1 cellular context compared by ENCODE assay signal in the genomic region with DNA sequence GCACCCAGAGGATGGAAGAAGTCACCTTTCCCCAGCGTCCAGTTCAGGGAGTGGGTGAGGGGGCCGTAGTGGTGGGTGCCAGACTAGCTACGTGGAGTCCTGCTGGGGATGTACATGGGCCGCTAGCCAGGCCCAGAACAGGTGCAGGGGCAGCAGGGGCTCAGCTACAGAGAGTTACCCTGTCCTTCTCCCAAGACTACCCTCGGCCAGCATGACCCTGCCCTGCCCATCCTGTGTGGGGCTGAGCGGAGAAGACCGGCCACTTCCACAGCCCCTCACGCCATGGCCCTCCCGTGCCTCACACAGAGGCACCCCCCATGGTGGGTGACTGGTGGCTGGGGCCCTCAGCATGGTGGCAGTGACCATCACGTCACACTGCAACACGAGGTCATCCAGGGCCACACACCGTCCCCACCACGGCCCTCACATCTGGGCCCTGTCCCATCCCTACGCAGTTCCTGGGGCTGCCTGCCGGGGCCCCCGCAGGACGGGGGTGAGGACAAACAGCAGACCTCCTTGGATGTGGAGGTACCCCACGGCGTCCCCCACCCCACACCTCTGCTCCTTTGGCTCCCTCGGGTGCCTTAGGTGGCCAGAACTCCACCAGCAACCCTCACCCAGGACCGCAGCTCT.
A peak's percentile ranks its signal among the peaks of the same experiment; 100 is the strongest.
TF ChIP-seq lines count a peak whose summit lies in the region.

No MANE protein-coding gene starts in this region.

TF ChIP-seq in K562, 482 proteins besides CTCF, POLR2A, EP300 and RAD21:
- peak; percentile 34 for TF ChIP-seq FIP1L1 (IDR thresholded peaks at IDR 0.05; ENCODE audit: low read depth, low read length, poor library complexity, severe bottlenecking)
- TF ChIP-seq, protein P1, sequence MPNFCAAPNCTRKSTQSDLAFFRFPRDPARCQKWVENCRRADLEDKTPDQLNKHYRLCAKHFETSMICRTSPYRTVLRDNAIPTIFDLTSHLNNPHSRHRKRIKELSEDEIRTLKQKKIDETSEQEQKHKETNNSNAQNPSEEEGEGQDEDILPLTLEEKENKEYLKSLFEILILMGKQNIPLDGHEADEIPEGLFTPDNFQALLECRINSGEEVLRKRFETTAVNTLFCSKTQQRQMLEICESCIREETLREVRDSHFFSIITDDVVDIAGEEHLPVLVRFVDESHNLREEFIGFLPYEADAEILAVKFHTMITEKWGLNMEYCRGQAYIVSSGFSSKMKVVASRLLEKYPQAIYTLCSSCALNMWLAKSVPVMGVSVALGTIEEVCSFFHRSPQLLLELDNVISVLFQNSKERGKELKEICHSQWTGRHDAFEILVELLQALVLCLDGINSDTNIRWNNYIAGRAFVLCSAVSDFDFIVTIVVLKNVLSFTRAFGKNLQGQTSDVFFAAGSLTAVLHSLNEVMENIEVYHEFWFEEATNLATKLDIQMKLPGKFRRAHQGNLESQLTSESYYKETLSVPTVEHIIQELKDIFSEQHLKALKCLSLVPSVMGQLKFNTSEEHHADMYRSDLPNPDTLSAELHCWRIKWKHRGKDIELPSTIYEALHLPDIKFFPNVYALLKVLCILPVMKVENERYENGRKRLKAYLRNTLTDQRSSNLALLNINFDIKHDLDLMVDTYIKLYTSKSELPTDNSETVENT (CRISPR knock-in tag; IDR thresholded peaks at IDR 0.05), result no peak
- TF ChIP-seq, protein P2, sequence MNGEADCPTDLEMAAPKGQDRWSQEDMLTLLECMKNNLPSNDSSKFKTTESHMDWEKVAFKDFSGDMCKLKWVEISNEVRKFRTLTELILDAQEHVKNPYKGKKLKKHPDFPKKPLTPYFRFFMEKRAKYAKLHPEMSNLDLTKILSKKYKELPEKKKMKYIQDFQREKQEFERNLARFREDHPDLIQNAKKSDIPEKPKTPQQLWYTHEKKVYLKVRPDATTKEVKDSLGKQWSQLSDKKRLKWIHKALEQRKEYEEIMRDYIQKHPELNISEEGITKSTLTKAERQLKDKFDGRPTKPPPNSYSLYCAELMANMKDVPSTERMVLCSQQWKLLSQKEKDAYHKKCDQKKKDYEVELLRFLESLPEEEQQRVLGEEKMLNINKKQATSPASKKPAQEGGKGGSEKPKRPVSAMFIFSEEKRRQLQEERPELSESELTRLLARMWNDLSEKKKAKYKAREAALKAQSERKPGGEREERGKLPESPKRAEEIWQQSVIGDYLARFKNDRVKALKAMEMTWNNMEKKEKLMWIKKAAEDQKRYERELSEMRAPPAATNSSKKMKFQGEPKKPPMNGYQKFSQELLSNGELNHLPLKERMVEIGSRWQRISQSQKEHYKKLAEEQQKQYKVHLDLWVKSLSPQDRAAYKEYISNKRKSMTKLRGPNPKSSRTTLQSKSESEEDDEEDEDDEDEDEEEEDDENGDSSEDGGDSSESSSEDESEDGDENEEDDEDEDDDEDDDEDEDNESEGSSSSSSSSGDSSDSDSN (IDR thresholded peaks at IDR 0.05; ENCODE audit: borderline replicate concordance in 1 of 2, low read depth in 2 of 2, low read length in 2 of 2), result no peak
- 0 out of 2 replicates have a peak, but pooled peaks have one; percentile 15 for TF ChIP-seq ZNF583 (CRISPR knock-in tag; IDR thresholded peaks at IDR 0.05)
- no peak for TF ChIP-seq RB1 (IDR thresholded peaks at IDR 0.05; ENCODE audit: low read depth)
- TF ChIP-seq, protein P3, sequence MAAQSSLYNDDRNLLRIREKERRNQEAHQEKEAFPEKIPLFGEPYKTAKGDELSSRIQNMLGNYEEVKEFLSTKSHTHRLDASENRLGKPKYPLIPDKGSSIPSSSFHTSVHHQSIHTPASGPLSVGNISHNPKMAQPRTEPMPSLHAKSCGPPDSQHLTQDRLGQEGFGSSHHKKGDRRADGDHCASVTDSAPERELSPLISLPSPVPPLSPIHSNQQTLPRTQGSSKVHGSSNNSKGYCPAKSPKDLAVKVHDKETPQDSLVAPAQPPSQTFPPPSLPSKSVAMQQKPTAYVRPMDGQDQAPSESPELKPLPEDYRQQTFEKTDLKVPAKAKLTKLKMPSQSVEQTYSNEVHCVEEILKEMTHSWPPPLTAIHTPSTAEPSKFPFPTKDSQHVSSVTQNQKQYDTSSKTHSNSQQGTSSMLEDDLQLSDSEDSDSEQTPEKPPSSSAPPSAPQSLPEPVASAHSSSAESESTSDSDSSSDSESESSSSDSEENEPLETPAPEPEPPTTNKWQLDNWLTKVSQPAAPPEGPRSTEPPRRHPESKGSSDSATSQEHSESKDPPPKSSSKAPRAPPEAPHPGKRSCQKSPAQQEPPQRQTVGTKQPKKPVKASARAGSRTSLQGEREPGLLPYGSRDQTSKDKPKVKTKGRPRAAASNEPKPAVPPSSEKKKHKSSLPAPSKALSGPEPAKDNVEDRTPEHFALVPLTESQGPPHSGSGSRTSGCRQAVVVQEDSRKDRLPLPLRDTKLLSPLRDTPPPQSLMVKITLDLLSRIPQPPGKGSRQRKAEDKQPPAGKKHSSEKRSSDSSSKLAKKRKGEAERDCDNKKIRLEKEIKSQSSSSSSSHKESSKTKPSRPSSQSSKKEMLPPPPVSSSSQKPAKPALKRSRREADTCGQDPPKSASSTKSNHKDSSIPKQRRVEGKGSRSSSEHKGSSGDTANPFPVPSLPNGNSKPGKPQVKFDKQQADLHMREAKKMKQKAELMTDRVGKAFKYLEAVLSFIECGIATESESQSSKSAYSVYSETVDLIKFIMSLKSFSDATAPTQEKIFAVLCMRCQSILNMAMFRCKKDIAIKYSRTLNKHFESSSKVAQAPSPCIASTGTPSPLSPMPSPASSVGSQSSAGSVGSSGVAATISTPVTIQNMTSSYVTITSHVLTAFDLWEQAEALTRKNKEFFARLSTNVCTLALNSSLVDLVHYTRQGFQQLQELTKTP (IDR thresholded peaks at IDR 0.05; ENCODE audit: low read depth in 1 of 2, partially characterized antibody in 2 of 2), result no peak
- TF ChIP-seq, protein P4, sequence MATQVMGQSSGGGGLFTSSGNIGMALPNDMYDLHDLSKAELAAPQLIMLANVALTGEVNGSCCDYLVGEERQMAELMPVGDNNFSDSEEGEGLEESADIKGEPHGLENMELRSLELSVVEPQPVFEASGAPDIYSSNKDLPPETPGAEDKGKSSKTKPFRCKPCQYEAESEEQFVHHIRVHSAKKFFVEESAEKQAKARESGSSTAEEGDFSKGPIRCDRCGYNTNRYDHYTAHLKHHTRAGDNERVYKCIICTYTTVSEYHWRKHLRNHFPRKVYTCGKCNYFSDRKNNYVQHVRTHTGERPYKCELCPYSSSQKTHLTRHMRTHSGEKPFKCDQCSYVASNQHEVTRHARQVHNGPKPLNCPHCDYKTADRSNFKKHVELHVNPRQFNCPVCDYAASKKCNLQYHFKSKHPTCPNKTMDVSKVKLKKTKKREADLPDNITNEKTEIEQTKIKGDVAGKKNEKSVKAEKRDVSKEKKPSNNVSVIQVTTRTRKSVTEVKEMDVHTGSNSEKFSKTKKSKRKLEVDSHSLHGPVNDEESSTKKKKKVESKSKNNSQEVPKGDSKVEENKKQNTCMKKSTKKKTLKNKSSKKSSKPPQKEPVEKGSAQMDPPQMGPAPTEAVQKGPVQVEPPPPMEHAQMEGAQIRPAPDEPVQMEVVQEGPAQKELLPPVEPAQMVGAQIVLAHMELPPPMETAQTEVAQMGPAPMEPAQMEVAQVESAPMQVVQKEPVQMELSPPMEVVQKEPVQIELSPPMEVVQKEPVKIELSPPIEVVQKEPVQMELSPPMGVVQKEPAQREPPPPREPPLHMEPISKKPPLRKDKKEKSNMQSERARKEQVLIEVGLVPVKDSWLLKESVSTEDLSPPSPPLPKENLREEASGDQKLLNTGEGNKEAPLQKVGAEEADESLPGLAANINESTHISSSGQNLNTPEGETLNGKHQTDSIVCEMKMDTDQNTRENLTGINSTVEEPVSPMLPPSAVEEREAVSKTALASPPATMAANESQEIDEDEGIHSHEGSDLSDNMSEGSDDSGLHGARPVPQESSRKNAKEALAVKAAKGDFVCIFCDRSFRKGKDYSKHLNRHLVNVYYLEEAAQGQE (CRISPR knock-in tag; IDR thresholded peaks at IDR 0.05; ENCODE audit: low read depth), result no peak
- TF ChIP-seq, protein P5, sequence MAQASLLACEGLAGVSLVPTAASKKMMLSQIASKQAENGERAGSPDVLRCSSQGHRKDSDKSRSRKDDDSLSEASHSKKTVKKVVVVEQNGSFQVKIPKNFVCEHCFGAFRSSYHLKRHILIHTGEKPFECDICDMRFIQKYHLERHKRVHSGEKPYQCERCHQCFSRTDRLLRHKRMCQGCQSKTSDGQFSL (CRISPR knock-in tag; IDR thresholded peaks at IDR 0.05), result 0 out of 2 replicates have a peak, but pooled peaks have one; percentile 18
- TF ChIP-seq, protein P5 (tag; IDR thresholded peaks at IDR 0.05), result no peak
- TF ChIP-seq FOS (IDR thresholded peaks at IDR 0.05; ENCODE audit: extremely low read depth, insufficient read length), result no peak
- TF ChIP-seq, protein P6, sequence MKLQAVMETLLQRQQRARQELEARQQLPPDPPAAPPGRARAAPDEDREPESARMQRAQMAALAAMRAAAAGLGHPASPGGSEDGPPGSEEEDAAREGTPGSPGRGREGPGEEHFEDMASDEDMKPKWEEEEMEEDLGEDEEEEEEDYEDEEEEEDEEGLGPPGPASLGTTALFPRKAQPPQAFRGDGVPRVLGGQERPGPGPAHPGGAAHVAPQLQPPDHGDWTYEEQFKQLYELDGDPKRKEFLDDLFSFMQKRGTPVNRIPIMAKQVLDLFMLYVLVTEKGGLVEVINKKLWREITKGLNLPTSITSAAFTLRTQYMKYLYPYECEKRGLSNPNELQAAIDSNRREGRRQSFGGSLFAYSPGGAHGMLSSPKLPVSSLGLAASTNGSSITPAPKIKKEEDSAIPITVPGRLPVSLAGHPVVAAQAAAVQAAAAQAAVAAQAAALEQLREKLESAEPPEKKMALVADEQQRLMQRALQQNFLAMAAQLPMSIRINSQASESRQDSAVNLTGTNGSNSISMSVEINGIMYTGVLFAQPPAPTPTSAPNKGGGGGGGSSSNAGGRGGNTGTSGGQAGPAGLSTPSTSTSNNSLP (IDR thresholded peaks at IDR 0.05; ENCODE audit: borderline replicate concordance, low read depth, low read length), result no peak
- no peak for TF ChIP-seq ATF7 (IDR thresholded peaks at IDR 0.05)
- TF ChIP-seq JUNB (CRISPR knock-in tag; conservative IDR thresholded peaks at IDR 0.05), result no peak
- no peak for TF ChIP-seq SP2 (IDR thresholded peaks at IDR 0.05; ENCODE audit: extremely low read depth, low read depth, low read length, poor library complexity, severe bottlenecking)
- TF ChIP-seq KLF10 (CRISPR knock-in tag; IDR thresholded peaks at IDR 0.05), result no peak
- no peak for TF ChIP-seq FOXJ2 (tag; IDR thresholded peaks at IDR 0.05)
- TF ChIP-seq ZNF444 (CRISPR knock-in tag; IDR thresholded peaks at IDR 0.05), result no peak
- TF ChIP-seq TCF3 (CRISPR knock-in tag; IDR thresholded peaks at IDR 0.05), result no peak
- TF ChIP-seq, protein P7, sequence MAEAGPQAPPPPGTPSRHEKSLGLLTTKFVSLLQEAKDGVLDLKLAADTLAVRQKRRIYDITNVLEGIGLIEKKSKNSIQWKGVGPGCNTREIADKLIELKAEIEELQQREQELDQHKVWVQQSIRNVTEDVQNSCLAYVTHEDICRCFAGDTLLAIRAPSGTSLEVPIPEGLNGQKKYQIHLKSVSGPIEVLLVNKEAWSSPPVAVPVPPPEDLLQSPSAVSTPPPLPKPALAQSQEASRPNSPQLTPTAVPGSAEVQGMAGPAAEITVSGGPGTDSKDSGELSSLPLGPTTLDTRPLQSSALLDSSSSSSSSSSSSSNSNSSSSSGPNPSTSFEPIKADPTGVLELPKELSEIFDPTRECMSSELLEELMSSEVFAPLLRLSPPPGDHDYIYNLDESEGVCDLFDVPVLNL (CRISPR knock-in tag; IDR thresholded peaks at IDR 0.05; ENCODE audit: low read depth), result no peak
- peak; percentile 31 for TF ChIP-seq POLR2G (IDR thresholded peaks at IDR 0.05; ENCODE audit: low read depth, low read length)
- TF ChIP-seq SRSF9 (IDR thresholded peaks at IDR 0.05; ENCODE audit: borderline replicate concordance, low read depth, low read length), result no peak
